ENCODE assay signal across 8 cellular contexts in genomic region chr16:89863741-89864391, GRCh38. TPM values are rescaled to one million over a fixed set of nuclear protein-coding genes. Genes with fewer than 3 reads are reported as not detected.
DNase-seq lines count a peak whose midpoint lies in the region; ATAC-seq and TF ChIP-seq lines count a peak whose summit lies in the region.

No MANE protein-coding gene starts in this region.

- H3K27ac ChIP-seq in gastrocnemius medialis: peak overlapping the region in 3 of 4 donors; percentile 48 to 72 (median 61)

- CTCF ChIA-PET in activated B cell treated with CpG ODN at 0.5 μM for 24 hours (lab: Charles Lee): interaction anchor here (1.5 kb wide), 1 partner anchor 158 kb away, joined by 8 read pairs; no protein-coding TSS in a partner anchor

- H3K4me1 Mint-ChIP-seq in activated B cell treated with CpG ODN at 0.5 μM for 24 hours: peaks cover 25% of the 10 kb centered on the region

- no peaks in the 10 kb centered on the region for H3K36me3 Mint-ChIP-seq in activated B cell treated with CpG ODN at 0.5 μM for 24 hours (ENCODE audit: low read depth)

- TF ChIP-seq CTCF in activated B cell treated with CpG ODN at 0.5 μM for 24 hours (IDR thresholded peaks at IDR 0.05): no peak
- TF ChIP-seq CTCF in gastrocnemius medialis (IDR thresholded peaks at IDR 0.05 in 4 of 5, conservative IDR thresholded peaks at IDR 0.05 in 1 of 5): no peak

- DNase-seq in activated B cell treated with CpG ODN at 0.5 μM for 24 hours (no peak), gastrocnemius medialis (no peak), NCI-H2227 treated with DMSO at 0.1 percent for 48 hours (lab: John Stamatoyannopoulos, UW) (no peak), DMS153 treated with DMSO at 0.1 percent for 48 hours (lab: John Stamatoyannopoulos, UW; ENCODE audit: unreplicated experiment) (no peak), NCI-H526 treated with DMSO at 0.1 percent for 48 hours (lab: John Stamatoyannopoulos, UW) (no peak)

- peaks cover 0 to 5% of the 10 kb centered on the region in 2 donors for H3K4me1 ChIP-seq in gastrocnemius medialis

- intact Hi-C loops in activated B cell treated with CpG ODN at 0.5 μM for 24 hours (cut with micrococcal nuclease): loop anchor here (1.0 kb wide), 1 partner anchor 9 kb away; the partner anchor contains the start of gene TCF25
- intact Hi-C loops in gastrocnemius medialis (cut with DNase I; ENCODE audit: low total_unique reads): no loop called here

- no peaks in the 10 kb centered on the region for H3K9me3 Mint-ChIP-seq in activated B cell treated with CpG ODN at 0.5 μM for 24 hours

- peak overlapping the region; percentile 5 for H3K4me3 Mint-ChIP-seq in activated B cell treated with CpG ODN at 0.5 μM for 24 hours

- H3K27me3 ChIP-seq in gastrocnemius medialis: no peaks in the 10 kb centered on the region

- H3K27ac Mint-ChIP-seq in activated B cell treated with CpG ODN at 0.5 μM for 24 hours: peak overlapping the region; percentile 75

- H3K36me3 ChIP-seq in gastrocnemius medialis: no peaks in the 10 kb centered on the region

- H3K4me3 ChIP-seq in gastrocnemius medialis: peak overlapping the region in 1 of 4 donors; percentile 12

- TF ChIP-seq POLR2A in gastrocnemius medialis (IDR thresholded peaks at IDR 0.05): no peak

- ATAC-seq in GM18498 (IDR thresholded peaks at IDR 0.05; ENCODE audit: unreplicated experiment): peak; percentile 71
- ATAC-seq in HG02759 (IDR thresholded peaks at IDR 0.05; ENCODE audit: unreplicated experiment): peak; percentile 54
- ATAC-seq in activated B cell treated with CpG ODN at 0.5 μM for 24 hours (ENCODE audit: low read depth): peak; percentile 61
- peak; percentile 10 for ATAC-seq in esophagus mucosa
- ATAC-seq in gastrocnemius medialis: peak in 1 of 2 donors; percentile 56

- POLR2A ChIA-PET in activated B cell treated with CpG ODN at 0.5 μM for 24 hours (lab: Charles Lee): interaction anchor here (0.6 to 6.0 kb wide), 2 partner anchors 10 to 86 kb away, joined by 3 to 51 read pairs; partner anchors contain the start of gene TCF25

- in situ Hi-C loops in gastrocnemius medialis (cut with MboI; ENCODE audit: low sequenced_read_pairs in 4 of 4): no loop called here

- no peaks in the 10 kb centered on the region for H3K9me3 ChIP-seq in gastrocnemius medialis

- peaks cover 2% of the 10 kb centered on the region for H3K27me3 Mint-ChIP-seq in activated B cell treated with CpG ODN at 0.5 μM for 24 hours

RNA-seq across cellular contexts. Expression of gene TCF25, which starts 9.5 kb away (rescaled TPM):
- 256 and 273 TPM in 2 replicates for total RNA-seq in activated B cell treated with CpG ODN at 0.5 μM for 24 hours
- total RNA-seq in esophagus mucosa: 99.2 TPM
- total RNA-seq in gastrocnemius medialis: 100 to 1,000 TPM in 1 of 4 donors, 10 to 100 TPM in 3; 68.9 to 110 (median 85.7) TPM

RNA-seq across cellular contexts. Expression of gene SPIRE2, which starts 35.6 kb away (rescaled TPM):
- total RNA-seq in activated B cell treated with CpG ODN at 0.5 μM for 24 hours (0.46 and 1.2 TPM in 2 replicates), esophagus mucosa (3.9 TPM), gastrocnemius medialis (1 to 10 TPM in 1 of 4 donors, under 1 TPM in 1, not detected in 2; 0.49 to 1.6 TPM)

RNA-seq across cellular contexts. Expression of gene FANCA, which starts 47.4 kb away (rescaled TPM):
- total RNA-seq in activated B cell treated with CpG ODN at 0.5 μM for 24 hours (27.7 and 33.7 TPM in 2 replicates), esophagus mucosa (14.9 TPM), gastrocnemius medialis (1 to 10 TPM in 3 of 4 donors, under 1 TPM in 1; 0.53 to 3.5 (median 1.3) TPM)

RNA-seq across cellular contexts. Expression of gene MC1R, which starts 54.8 kb away (rescaled TPM):
- total RNA-seq in activated B cell treated with CpG ODN at 0.5 μM for 24 hours: 4.8 and 6.8 TPM in 2 replicates
- total RNA-seq in esophagus mucosa: 1.6 TPM
- total RNA-seq in gastrocnemius medialis: 1 to 10 TPM in 2 of 4 donors, under 1 TPM in 2; 0.33 to 1.8 (median 0.92) TPM

RNA-seq across cellular contexts. Expression of gene TUBB3, which starts 59.3 kb away (rescaled TPM):
- total RNA-seq in activated B cell treated with CpG ODN at 0.5 μM for 24 hours: 0.33 and 0.42 TPM in 2 replicates
- total RNA-seq in esophagus mucosa: 22.0 TPM
- total RNA-seq in gastrocnemius medialis: 1 to 10 TPM in 1 of 4 donors, not detected in 3; 1.1 TPM
